ENCODE assay signal across 8 cellular contexts in genomic region chr16:46908540-46909372, GRCh38. TPM values are rescaled to one million over a fixed set of nuclear protein-coding genes. Genes with fewer than 3 reads are reported as not detected.
A peak's percentile ranks its signal among the peaks of the same experiment; 100 is the strongest.
DNase-seq lines count a peak whose midpoint lies in the region; ATAC-seq and TF ChIP-seq lines count a peak whose summit lies in the region.

No MANE protein-coding gene starts in this region.

- H3K36me3 Mint-ChIP-seq in MCF 10A (ENCODE audit: insufficient read depth, unreplicated experiment), result peaks cover 51% of the 10 kb centered on the region

- no peaks in the 10 kb centered on the region for H3K27me3 Mint-ChIP-seq in MCF 10A (ENCODE audit: insufficient read depth, unreplicated experiment)

- POLR2A ChIA-PET in MCF 10A (lab: Yijun Ruan, JAX), result interaction anchor here (1.0 to 1.2 kb wide), 2 partner anchors 49 to 55 kb away, joined by 5 to 7 read pairs; no protein-coding TSS in a partner anchor

- peak; percentile 49 for TF ChIP-seq CTCF in MCF 10A (IDR thresholded peaks at IDR 0.05; ENCODE audit: unreplicated experiment)

- H3K36me3 ChIP-seq in MG63, result peaks cover 76% of the 10 kb centered on the region

- intact Hi-C loops in MCF 10A (cut with micrococcal nuclease), result loop anchor here (1.0 kb wide), 2 partner anchors 54 to 235 kb away; no protein-coding TSS in a partner anchor

- no peaks in the 10 kb centered on the region for H3K9me3 Mint-ChIP-seq in MCF 10A (ENCODE audit: unreplicated experiment)

- no peaks in the 10 kb centered on the region for H3K27me3 ChIP-seq in MG63

- BruUV-seq in MCF 10A (replicated peaks; lab: Mats Ljungman, UMichigan), result no TSS peak

- ATAC-seq in HG03354 (IDR thresholded peaks at IDR 0.05; ENCODE audit: poor library complexity, severe bottlenecking, unreplicated experiment), result no peak

- no peak overlapping the region for H3K4me3 Mint-ChIP-seq in MCF 10A (ENCODE audit: unreplicated experiment)

- no peak overlapping the region for H3K4me3 ChIP-seq in MG63

- CTCF ChIA-PET in MCF 10A (lab: Yijun Ruan, JAX), result interaction anchor here (0.6 to 15.6 kb wide), 36 partner anchors 9 to 1277 kb away, joined by 3 to 287 read pairs (median 5); no protein-coding TSS in a partner anchor

- DNase-seq in GM03348 (ENCODE audit: low spot score) (peak; percentile 78), MG63 (peak; percentile 42), UCSD-AML1 (lab: John Stamatoyannopoulos, UW; ENCODE audit: unreplicated experiment) (peak; percentile 27), MCF 10A (ENCODE audit: unreplicated experiment) (peak; percentile 70), islet precursor cell (peak; percentile 80), GOT3 (lab: John Stamatoyannopoulos, UW) (no peak)
- DNase-seq in stimulated activated CD4-positive, alpha-beta T cell treated with anti-CD3 and anti-CD28 coated beads, Interleukin-1b, Interleukin-23, amount 100 ng/mL, for 48 hours, result peak; percentile 48

- H3K27ac Mint-ChIP-seq in MCF 10A (ENCODE audit: low read depth, unreplicated experiment), result no peak overlapping the region

- no peaks in the 10 kb centered on the region for H3K9me3 ChIP-seq in MG63

- no peaks in the 10 kb centered on the region for H3K4me1 Mint-ChIP-seq in MCF 10A (ENCODE audit: insufficient read depth, unreplicated experiment)

RNA-seq across cellular contexts. Expression of gene GPT2, which starts 24.6 kb away (rescaled TPM):
- 62.7 and 67.1 TPM in 2 replicates for total RNA-seq in MG63 (2014; rRNA removed; shearing (Covaris generic); ENCODE audit: low replicate concordance)
- 44.7 and 60.6 TPM in 2 replicates for total RNA-seq in MCF 10A (2022)
